Comparison of ENCODE assay signal across 13 cellular contexts in the genomic region with DNA sequence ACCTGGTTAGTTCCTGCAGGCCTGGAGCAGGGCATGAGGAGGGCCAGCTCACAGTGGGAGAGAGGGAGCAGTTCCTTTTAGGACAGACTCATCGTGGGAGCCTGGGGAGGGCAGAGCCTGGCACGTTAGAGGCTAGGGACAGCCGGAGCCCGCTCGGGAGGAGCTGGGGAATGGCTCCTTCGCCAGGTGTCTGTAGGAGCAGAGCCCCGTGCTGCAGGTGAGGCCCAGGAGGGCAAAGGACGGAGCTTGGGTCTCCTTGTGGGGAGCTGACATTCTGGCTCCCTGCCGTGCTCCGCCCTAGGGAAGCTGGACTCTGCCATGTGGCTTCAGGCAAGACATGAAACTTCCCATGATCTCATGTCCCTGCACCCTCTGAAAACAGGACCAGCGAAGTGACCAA. TPM values are rescaled to one million over a fixed set of nuclear protein-coding genes. Genes with fewer than 3 reads are reported as not detected.
DNase-seq lines count a peak whose midpoint lies in the region; ATAC-seq and TF ChIP-seq lines count a peak whose summit lies in the region.
"Had no signal": no experiment of that assay in that cellular context is flagged by ENCODE, and none has a peak within 500 bp of the region (broad histone marks: within the 10 kb centered on the region; RNA-seq: fewer than 3 reads in every experiment).

No MANE protein-coding gene starts in this region.

- no peaks in the 10 kb centered on the region for H3K9me3 Mint-ChIP-seq in activated CD4-positive, alpha-beta T cell treated with anti-CD3 and anti-CD28 coated beads, Interleukin-2, amount 10 ng/mL, durations not matched to agents 24 days and 14 days

- in situ Hi-C loops in G401 (cut with HindIII; ENCODE audit: low sequenced_read_pairs): no loop called here

- peak overlapping the region; percentile 87 to 88 for H2BK12ac ChIP-seq in mesenchymal stem cell (ENCODE audit: low read length in 2 of 2)

- no peak overlapping the region for H3K14ac ChIP-seq in mesenchymal stem cell (ENCODE audit: low read length in 2 of 2)

- H3K4me1 ChIP-seq in mesenchymal stem cell (ENCODE audit: control insufficient read depth, insufficient read depth, low read depth, low read length): peaks cover 77% of the 10 kb centered on the region
- peaks cover 22 to 99% (median 79%) of the 10 kb centered on the region in 6 donors for H3K4me1 ChIP-seq in spleen

- peak overlapping the region; percentile 61 for H3K27ac ChIP-seq in WERI-Rb-1
- H3K27ac ChIP-seq in mesenchymal stem cell (ENCODE audit: low read length, poor library complexity, severe bottlenecking): no peak overlapping the region
- peak overlapping the region in 7 of 8 donors; percentile 45 to 87 (median 73) for H3K27ac ChIP-seq in spleen

- H3K36me3 ChIP-seq in WERI-Rb-1 (peaks cover 6% of the 10 kb centered on the region; the same call in 1 of the 2 replicates), mesenchymal stem cell (ENCODE audit: control insufficient read depth in 1 of 2, insufficient read depth in 2 of 2, low read depth in 1 of 2, low read length in 2 of 2) (peaks cover 0 to 4% of the 10 kb centered on the region in 2 experiments), spleen (peaks cover 0 to 75% (median 4%) of the 10 kb centered on the region in 6 donors)

- peaks cover 9% of the 10 kb centered on the region for H3K79me1 ChIP-seq in mesenchymal stem cell (replicated peaks; ENCODE audit: low read length, poor library complexity, severe bottlenecking)

- intact Hi-C loops in spleen (cut with DNase I; ENCODE audit: low total_unique reads): no loop called here
- intact Hi-C loops in activated CD4-positive, alpha-beta T cell treated with anti-CD3 and anti-CD28 coated beads, Interleukin-2, amount 10 ng/mL, durations not matched to agents 24 days and 14 days (cut with micrococcal nuclease): no loop called here

- peak overlapping the region; percentile 65 to 81 for H3K18ac ChIP-seq in mesenchymal stem cell (ENCODE audit: low read depth in 1 of 2, low read length in 2 of 2)

- TF ChIP-seq CTCF in WERI-Rb-1 (IDR thresholded peaks at IDR 0.05; ENCODE audit: low read depth, low read length) (no peak), spleen (IDR thresholded peaks at IDR 0.05 in 8 of 11, conservative IDR thresholded peaks at IDR 0.05 in 3 of 11) (no peak)

- H3K27me3 ChIP-seq in WERI-Rb-1 (ENCODE audit: insufficient read depth, low read depth, severe bottlenecking) (no peaks in the 10 kb centered on the region), mesenchymal stem cell (ENCODE audit: control insufficient read depth in 1 of 2, insufficient read depth in 1 of 2, low read length in 2 of 2) (no peaks in the 10 kb centered on the region), spleen (replicated peaks in 1 of 7) (no peaks in the 10 kb centered on the region)

- no peaks in the 10 kb centered on the region for H3K27me3 Mint-ChIP-seq in activated CD4-positive, alpha-beta T cell treated with anti-CD3 and anti-CD28 coated beads, Interleukin-2, amount 10 ng/mL, durations not matched to agents 24 days and 14 days

- H3K4me3 Mint-ChIP-seq in activated CD4-positive, alpha-beta T cell treated with anti-CD3 and anti-CD28 coated beads, Interleukin-2, amount 10 ng/mL, durations not matched to agents 24 days and 14 days: no peak overlapping the region

- H3K4me1 Mint-ChIP-seq in activated CD4-positive, alpha-beta T cell treated with anti-CD3 and anti-CD28 coated beads, Interleukin-2, amount 10 ng/mL, durations not matched to agents 24 days and 14 days: no peaks in the 10 kb centered on the region

- H2BK15ac ChIP-seq in mesenchymal stem cell (ENCODE audit: low read depth, poor library complexity, severe bottlenecking): peak overlapping the region; percentile 82

- no peak overlapping the region for H3K23ac ChIP-seq in mesenchymal stem cell (ENCODE audit: low read length in 2 of 2)

- TF ChIP-seq POLR2A in spleen (IDR thresholded peaks at IDR 0.05): no peak

- H4K8ac ChIP-seq in mesenchymal stem cell (ENCODE audit: low read length): peak overlapping the region; percentile 58

- H3K4ac ChIP-seq in mesenchymal stem cell (ENCODE audit: low read depth in 1 of 2, low read length in 2 of 2): peak overlapping the region; percentile 0 to 86

- H2AFZ ChIP-seq in mesenchymal stem cell (ENCODE audit: low read depth, low read length): no peak overlapping the region

- ATAC-seq in HG02885 (IDR thresholded peaks at IDR 0.05; ENCODE audit: poor library complexity, unreplicated experiment): no peak
- ATAC-seq in GM18502 (IDR thresholded peaks at IDR 0.05; ENCODE audit: poor library complexity, unreplicated experiment): no peak

- peak overlapping the region; percentile 78 for H2BK120ac ChIP-seq in mesenchymal stem cell (ENCODE audit: low read depth, low read length)

- H3K9ac ChIP-seq in mesenchymal stem cell (ENCODE audit: low read length): no peak overlapping the region

- H3K4me3 ChIP-seq in WERI-Rb-1 (ENCODE audit: low read depth, low read length): no peak overlapping the region
- H3K4me3 ChIP-seq in mesenchymal stem cell (ENCODE audit: insufficient read depth in 1 of 2, low read depth in 1 of 2, low read length in 2 of 2): no peak overlapping the region
- no peak overlapping the region for H3K4me3 ChIP-seq in spleen

- WGBS in mesenchymal stem cell: 93% methylated on average over 11 of the region's 11 CpGs
- 76 to 90% (median 83%) methylated on average over 11 of the region's 11 CpGs for WGBS in spleen, 5 donors

- H2AK5ac ChIP-seq in mesenchymal stem cell (ENCODE audit: low read length, severe bottlenecking): peak overlapping the region; percentile 11

- DNase-seq in G401 (ENCODE audit: low spot score) (peak; percentile 63), WERI-Rb-1 (no peak), mesenchymal stem cell (no peak), spleen (no peak), NCI-H2029 treated with DMSO at 0.1 percent for 48 hours (lab: John Stamatoyannopoulos, UW) (no peak)
- DNase-seq in activated CD4-positive, alpha-beta T cell treated with anti-CD3 and anti-CD28 coated beads, Interleukin-2, amount 10 ng/mL, durations not matched to agents 24 days and 14 days: no peak
- DNase-seq: head of caudate nucleus; islet precursor cell; NCI-H1048; NCI-H2171 treated with DMSO at 0.1 percent for 48 hours; stimulated activated CD4-positive, alpha-beta T cell treated with anti-CD3 and anti-CD28 coated beads, Interleukin-4, amount 100 ng/mL, for 1 hour had no signal

- no peak overlapping the region for H3K27ac Mint-ChIP-seq in activated CD4-positive, alpha-beta T cell treated with anti-CD3 and anti-CD28 coated beads, Interleukin-2, amount 10 ng/mL, durations not matched to agents 24 days and 14 days

- H2BK5ac ChIP-seq in mesenchymal stem cell (ENCODE audit: low read depth, low read length, poor library complexity, severe bottlenecking): no peak overlapping the region

- H4K91ac ChIP-seq in mesenchymal stem cell (ENCODE audit: low read length): peak overlapping the region; percentile 89

- H3K9me3 ChIP-seq in WERI-Rb-1 (ENCODE audit: severe bottlenecking) (no peaks in the 10 kb centered on the region), mesenchymal stem cell (ENCODE audit: control insufficient read depth, low read length) (no peaks in the 10 kb centered on the region), spleen (no peaks in the 10 kb centered on the region)

- no peak overlapping the region for H3K4me2 ChIP-seq in mesenchymal stem cell (ENCODE audit: low read length, poor library complexity, severe bottlenecking)

- H3K36me3 Mint-ChIP-seq in activated CD4-positive, alpha-beta T cell treated with anti-CD3 and anti-CD28 coated beads, Interleukin-2, amount 10 ng/mL, durations not matched to agents 24 days and 14 days (ENCODE audit: low read depth): no peaks in the 10 kb centered on the region

RNA-seq across cellular contexts. Expression of a gene that starts 18.7 kb away (rescaled TPM):
- total RNA-seq in G401 (2014; rRNA removed; shearing (Covaris generic)): 15.6 and 46.7 TPM in 2 replicates
- polyA plus RNA-seq in mesenchymal stem cell (2013, experiment 1 of 2): 105 TPM
- polyA plus RNA-seq in mesenchymal stem cell (2013, experiment 2 of 2): 103 TPM
- total RNA-seq in spleen: 100 to 1,000 TPM in 3 of 7 donors, 10 to 100 TPM in 4; 40.6 to 116 (median 94.6) TPM
- polyA plus RNA-seq in spleen: 10 to 100 TPM in 2 of 3 donors, 1 to 10 TPM in 1; 9.0 to 66.7 (median 12.2) TPM
- 2.6 and 3.7 TPM in 2 replicates for total RNA-seq in activated CD4-positive, alpha-beta T cell treated with anti-CD3 and anti-CD28 coated beads, Interleukin-2, amount 10 ng/mL, durations not matched to agents 24 days and 14 days

RNA-seq across cellular contexts. Expression of a gene that starts 58.2 kb away (rescaled TPM):
- 3.4 and 5.1 TPM in 2 replicates for total RNA-seq in G401 (2014; rRNA removed; shearing (Covaris generic))
- polyA plus RNA-seq in mesenchymal stem cell (2013, experiment 1 of 2): 0.15 TPM
- 0.11 TPM for polyA plus RNA-seq in mesenchymal stem cell (2013, experiment 2 of 2)
- total RNA-seq in spleen: 100 to 1,000 TPM in 5 of 7 donors, 10 to 100 TPM in 2; 48.2 to 258 (median 197) TPM
- 10 to 100 TPM; 20.3 to 82.3 (median 21.3) TPM for polyA plus RNA-seq in spleen
- total RNA-seq in activated CD4-positive, alpha-beta T cell treated with anti-CD3 and anti-CD28 coated beads, Interleukin-2, amount 10 ng/mL, durations not matched to agents 24 days and 14 days: 0.30 TPM in 1 of 2 replicates, not detected in the other
